Comparison of ENCODE assay signal across 1 cellular context in genomic region chr11:72755794-72756285, GRCh38.
TF ChIP-seq lines count a peak whose summit lies in the region.

No MANE protein-coding gene starts in this region.

TF ChIP-seq in SK-N-SH treated with all-trans-retinoic acid at 6 μM for 48 hours, 23 proteins besides CTCF, POLR2A, EP300 and RAD21:
- TF ChIP-seq TSHZ2 (CRISPR knock-in tag; IDR thresholded peaks at IDR 0.05) (no peak), SNAI2 (CRISPR knock-in tag; IDR thresholded peaks at IDR 0.05) (no peak), PATZ1 (CRISPR knock-in tag; IDR thresholded peaks at IDR 0.05; ENCODE audit: borderline replicate concordance) (no peak), TOX (CRISPR knock-in tag; IDR thresholded peaks at IDR 0.05; ENCODE audit: borderline replicate concordance) (no peak), CSDC2 (CRISPR knock-in tag; IDR thresholded peaks at IDR 0.05) (no peak), ZFP3 (CRISPR knock-in tag; IDR thresholded peaks at IDR 0.05) (no peak), OSR1 (CRISPR knock-in tag; IDR thresholded peaks at IDR 0.05) (no peak), ZNF70 (CRISPR knock-in tag; IDR thresholded peaks at IDR 0.05) (no peak), ZNF8 (CRISPR knock-in tag; IDR thresholded peaks at IDR 0.05) (no peak), ARNTL (CRISPR knock-in tag; IDR thresholded peaks at IDR 0.05; ENCODE audit: borderline replicate concordance, low read depth) (no peak)
- TF ChIP-seq, protein P1, sequence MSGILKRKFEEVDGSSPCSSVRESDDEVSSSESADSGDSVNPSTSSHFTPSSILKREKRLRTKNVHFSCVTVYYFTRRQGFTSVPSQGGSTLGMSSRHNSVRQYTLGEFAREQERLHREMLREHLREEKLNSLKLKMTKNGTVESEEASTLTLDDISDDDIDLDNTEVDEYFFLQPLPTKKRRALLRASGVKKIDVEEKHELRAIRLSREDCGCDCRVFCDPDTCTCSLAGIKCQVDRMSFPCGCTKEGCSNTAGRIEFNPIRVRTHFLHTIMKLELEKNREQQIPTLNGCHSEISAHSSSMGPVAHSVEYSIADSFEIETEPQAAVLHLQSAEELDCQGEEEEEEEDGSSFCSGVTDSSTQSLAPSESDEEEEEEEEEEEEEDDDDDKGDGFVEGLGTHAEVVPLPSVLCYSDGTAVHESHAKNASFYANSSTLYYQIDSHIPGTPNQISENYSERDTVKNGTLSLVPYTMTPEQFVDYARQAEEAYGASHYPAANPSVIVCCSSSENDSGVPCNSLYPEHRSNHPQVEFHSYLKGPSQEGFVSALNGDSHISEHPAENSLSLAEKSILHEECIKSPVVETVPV (CRISPR knock-in tag; IDR thresholded peaks at IDR 0.05): no peak
